Comparison of ENCODE assay signal across 8 cellular contexts in genomic region chr5:115179959-115180709, GRCh38. TPM values are rescaled to one million over a fixed set of nuclear protein-coding genes. Genes with fewer than 3 reads are reported as not detected.
DNase-seq lines count a peak whose midpoint lies in the region; ATAC-seq, FAIRE-seq and TF ChIP-seq lines count a peak whose summit lies in the region.

No MANE protein-coding gene starts in this region.

- peak; percentile 76 for ATAC-seq in GM19397 (IDR thresholded peaks at IDR 0.05; ENCODE audit: unreplicated experiment)

- intact Hi-C loops in Caco-2 (cut with micrococcal nuclease; ENCODE audit: unreplicated experiment): loop anchor here (1.0 kb wide), 1 partner anchor 82 kb away; no protein-coding TSS in a partner anchor
- intact Hi-C loops in endothelial cell of umbilical vein (cut with micrococcal nuclease): loop anchor here (1.0 to 10.0 kb wide), 3 partner anchors 9 to 665 kb away; partner anchors contain the start of genes AP3S1 and ATG12
- intact Hi-C loops in vagina (cut with DNase I): no loop called here

- H3K27me3 ChIP-seq in Caco-2 (replicated peaks; ENCODE audit: control insufficient read depth, insufficient read depth, low read length): peaks cover 6% of the 10 kb centered on the region; the same call in 1 of the 2 replicates
- peaks cover 53 to 74% of the 10 kb centered on the region in 2 experiments for H3K27me3 ChIP-seq in endothelial cell of umbilical vein (ENCODE audit: control insufficient read depth in 2 of 2, insufficient read depth in 2 of 2, low read length in 2 of 2)
- H3K27me3 ChIP-seq in mucosa of rectum (ENCODE audit: control insufficient read depth in 2 of 2, insufficient read depth in 2 of 2, low read length in 2 of 2): peaks cover 33 to 40% of the 10 kb centered on the region in 2 donors
- H3K27me3 ChIP-seq in vagina: peaks cover 9% of the 10 kb centered on the region

- H3K9me3 Mint-ChIP-seq in Caco-2 (ENCODE audit: unreplicated experiment): no peaks in the 10 kb centered on the region

- POLR2A ChIA-PET in Caco-2 (lab: Charles Lee) (no interaction called here), endothelial cell of umbilical vein (lab: Charles Lee) (no interaction called here)

- H3K27ac Mint-ChIP-seq in Caco-2 (ENCODE audit: unreplicated experiment): no peak overlapping the region

- H3K36me3 ChIP-seq in Caco-2 (ENCODE audit: control insufficient read depth, insufficient read depth, low read length) (no peaks in the 10 kb centered on the region), endothelial cell of umbilical vein (ENCODE audit: control insufficient read depth in 2 of 2, extremely low read depth in 1 of 2, insufficient read depth in 2 of 2, low read length in 2 of 2) (no peaks in the 10 kb centered on the region), mucosa of rectum (ENCODE audit: control insufficient read depth in 2 of 2, insufficient read depth in 2 of 2, low read length in 2 of 2) (no peaks in the 10 kb centered on the region), vagina (no peaks in the 10 kb centered on the region)

- H3K27me3 Mint-ChIP-seq in Caco-2 (ENCODE audit: insufficient read depth, unreplicated experiment): peaks cover 44% of the 10 kb centered on the region

- H3K9ac ChIP-seq in endothelial cell of umbilical vein (replicated peaks; ENCODE audit: extremely low read depth, insufficient read depth, low read length) (no peak overlapping the region), mucosa of rectum (ENCODE audit: low read depth in 1 of 2, low read length in 2 of 2) (peak overlapping the region; percentile 26 to 58)

- peak overlapping the region; percentile 67 for H3K4me2 ChIP-seq in endothelial cell of umbilical vein (ENCODE audit: insufficient read depth, low read length)

- peaks cover 6% of the 10 kb centered on the region for H3K4me1 ChIP-seq in Caco-2
- H3K4me1 ChIP-seq in endothelial cell of umbilical vein (ENCODE audit: control insufficient read depth, extremely low read depth, insufficient read depth, low read length): peaks cover 9% of the 10 kb centered on the region
- peaks cover 13 to 18% of the 10 kb centered on the region in 2 donors for H3K4me1 ChIP-seq in mucosa of rectum (ENCODE audit: control insufficient read depth in 2 of 2, insufficient read depth in 2 of 2, low read length in 2 of 2)
- peaks cover 16% of the 10 kb centered on the region for H3K4me1 ChIP-seq in vagina

- H3K9me3 ChIP-seq in Caco-2 (no peaks in the 10 kb centered on the region), endothelial cell of umbilical vein (replicated peaks; ENCODE audit: control insufficient read depth, insufficient read depth, low read length) (no peaks in the 10 kb centered on the region), mucosa of rectum (ENCODE audit: control insufficient read depth in 2 of 2, low read length in 2 of 2) (no peaks in the 10 kb centered on the region), vagina (no peaks in the 10 kb centered on the region)

- TF ChIP-seq POLR2A in endothelial cell of umbilical vein (IDR thresholded peaks at IDR 0.05; ENCODE audit: low read depth, low read length) (no peak), vagina (IDR thresholded peaks at IDR 0.05) (no peak)

- H3K4me3 ChIP-seq in Caco-2 (ENCODE audit: low read depth, low read length) (peak overlapping the region; percentile 31), endothelial cell of umbilical vein (replicated peaks in 1 of 3; ENCODE audit: insufficient read depth in 1 of 3, low read depth in 1 of 3, low read length in 3 of 3) (peak overlapping the region; percentile 36 to 53 (median 44)), mucosa of rectum (ENCODE audit: low read length in 2 of 2) (peak overlapping the region; percentile 69 to 76), vagina (peak overlapping the region; percentile 42 to 51)

- H3K4me1 Mint-ChIP-seq in Caco-2 (ENCODE audit: low read depth, unreplicated experiment): peaks cover 8% of the 10 kb centered on the region

- H2AFZ ChIP-seq in endothelial cell of umbilical vein (ENCODE audit: low read depth, low read length): peak overlapping the region; percentile 39

- BruUV-seq in Caco-2 (replicated peaks; lab: Mats Ljungman, UMichigan) (no TSS peak), endothelial cell of umbilical vein (replicated peaks; lab: Mats Ljungman, UMichigan) (no TSS peak)

- DNase-seq in Caco-2 (peak in 1 of 2 experiments; percentile 11), HTR-8/SVneo (ENCODE audit: insufficient read length, low spot score) (peak; percentile 31), T follicular helper cell (ENCODE audit: low read depth) (peak; percentile 1), endothelial cell of umbilical vein (ENCODE audit: low read depth, low spot score) (peak; percentile 33), vagina (ENCODE audit: extremely low spot score in 2 of 2) (no peak), H4 (ENCODE audit: low spot score) (no peak)

- dilution Hi-C loops in endothelial cell of umbilical vein (cut with MboI; ENCODE audit: extremely low pct_ligation_motif_present, low sequenced_read_pairs): no loop called here

- H3K4me3 Mint-ChIP-seq in Caco-2 (ENCODE audit: unreplicated experiment): peak overlapping the region; percentile 83

- no peaks in the 10 kb centered on the region for H3K36me3 Mint-ChIP-seq in Caco-2 (ENCODE audit: insufficient read depth, unreplicated experiment)

- H4K20me1 ChIP-seq in endothelial cell of umbilical vein (replicated peaks; ENCODE audit: control insufficient read depth, extremely low read depth, insufficient read depth, low read length): no peaks in the 10 kb centered on the region

- no peak for TF ChIP-seq CTCF in Caco-2 (IDR thresholded peaks at IDR 0.05; ENCODE audit: insufficient read depth in 1 of 2, low read depth in 1 of 2, low read length in 1 of 2, severe bottlenecking in 1 of 2, unreplicated experiment in 1 of 2)
- no peak for TF ChIP-seq CTCF in endothelial cell of umbilical vein (IDR thresholded peaks at IDR 0.05; ENCODE audit: extremely low read depth in 1 of 2, insufficient read depth in 1 of 2, low read depth in 1 of 2, low read length in 2 of 2)
- no peak for TF ChIP-seq CTCF in vagina (IDR thresholded peaks at IDR 0.05)

- H3K27ac ChIP-seq in endothelial cell of umbilical vein (ENCODE audit: insufficient read depth, low read depth, low read length) (no peak overlapping the region), mucosa of rectum (ENCODE audit: low read depth in 2 of 2, low read length in 2 of 2) (no peak overlapping the region), vagina (peak overlapping the region; percentile 14)

- no peak for FAIRE-seq in HTR-8/SVneo (lab: Jason Lieb, UNC)
- peak; percentile 50 for FAIRE-seq in endothelial cell of umbilical vein (lab: Jason Lieb, UNC)

- no peaks in the 10 kb centered on the region for H3K9me1 ChIP-seq in endothelial cell of umbilical vein (replicated peaks; ENCODE audit: control insufficient read depth, extremely low read depth, insufficient read depth, low read length)

- CTCF ChIA-PET in Caco-2 (lab: Charles Lee): interaction anchor here (0.7 kb wide), 1 partner anchor 48 kb away, joined by 3 read pairs; no protein-coding TSS in a partner anchor
- CTCF ChIA-PET in endothelial cell of umbilical vein (lab: Charles Lee): no interaction called here

- no peaks in the 10 kb centered on the region for H3K79me2 ChIP-seq in endothelial cell of umbilical vein (ENCODE audit: control insufficient read depth, insufficient read depth, low read length)

TF ChIP-seq in endothelial cell of umbilical vein, 7 proteins besides CTCF, POLR2A, EP300 and RAD21:
- TF ChIP-seq FOS (IDR thresholded peaks at IDR 0.05; ENCODE audit: borderline replicate concordance, insufficient read depth, low read length): no peak
- TF ChIP-seq MYC (IDR thresholded peaks at IDR 0.05; ENCODE audit: low read depth, low read length): no peak
- TF ChIP-seq EZH2 (IDR thresholded peaks at IDR 0.05; ENCODE audit: borderline replicate concordance, low read depth, low read length, severe bottlenecking): no peak
TF ChIP-seq in endothelial cell of umbilical vein: peak in this region for 0.

RNA-seq across cellular contexts. Expression of gene TRIM36, which starts 10.4 kb away (rescaled TPM):
- total RNA-seq in Caco-2 (2022) (0.95 and 1.3 TPM in 2 replicates), endothelial cell of umbilical vein (0.69 and 1.2 TPM in 2 replicates), vagina (2.2 TPM)
- polyA plus RNA-seq in endothelial cell of umbilical vein: 0.67 and 0.76 TPM in 2 replicates
- polyA plus RNA-seq in endothelial cell of umbilical vein (2011; cell fraction: cytosol; rRNA removed): 0.17 and 0.40 TPM in 2 replicates
- polyA plus RNA-seq in endothelial cell of umbilical vein (2011; cell fraction: nucleus; rRNA removed): 0.38 and 0.99 TPM in 2 replicates
- 0.25 and 0.26 TPM in 2 replicates for polyA plus RNA-seq in endothelial cell of umbilical vein (2012)
- polyA minus RNA-seq in endothelial cell of umbilical vein: 0.30 and 0.70 TPM in 2 replicates
- polyA minus RNA-seq in endothelial cell of umbilical vein (2011; cell fraction: cytosol; rRNA and poly(A)+ RNA removed): 4.6 TPM
- 0.82 and 3.8 TPM in 2 replicates for polyA minus RNA-seq in endothelial cell of umbilical vein (2011; cell fraction: nucleus; rRNA and poly(A)+ RNA removed)
- total RNA-seq in H4 (2014; rRNA removed; shearing (Covaris generic)): 7.5 and 20.0 TPM in 2 replicates

Comparison
In these comparisons a context has a peak if more than half of its experiments do, and no peak if none do; other contexts are left out.
1. DNase-seq: peak in HTR-8/SVneo (single experiment), T follicular helper cell (single experiment) and endothelial cell of umbilical vein (single experiment); none in vagina (0 of 2) and H4 (single experiment).
2. Peak in every context shown above with its lines, with median percentiles within 50 percentile points of each other: H3K4me3 ChIP-seq.